In genomic region chr13:52387721-52388120, GRCh38 we compare ENCODE assay signal across 3 cellular contexts.
"Had no signal": no experiment of that assay in that cellular context is flagged by ENCODE, and none has a peak within 500 bp of the region (broad histone marks: within the 10 kb centered on the region; RNA-seq: fewer than 3 reads in every experiment).

No MANE protein-coding gene starts in this region.

- H3K4me3 ChIP-seq: GM12878 had no signal

- DNase-seq: GDM1, GF-D8 had no signal
